In genomic region chr3:37935290-37935668, GRCh38 we compare ENCODE assay signal across 10 cellular contexts. TPM values are rescaled to one million over a fixed set of nuclear protein-coding genes. Genes with fewer than 3 reads are reported as not detected.
DNase-seq lines count a peak whose midpoint lies in the region; ATAC-seq and TF ChIP-seq lines count a peak whose summit lies in the region.
"Had no signal": no experiment of that assay in that cellular context is flagged by ENCODE, and none has a peak within 500 bp of the region (broad histone marks: within the 10 kb centered on the region; RNA-seq: fewer than 3 reads in every experiment).

No MANE protein-coding gene starts in this region.

- WGBS in esophagus squamous epithelium, 2 donors = 8 to 16% methylated on average over 1 of the region's 1 CpG

- H3K27ac ChIP-seq in RWPE2 (ENCODE audit: poor library complexity, severe bottlenecking) (peak overlapping the region; percentile 85), esophagus squamous epithelium (peak overlapping the region in 3 of 4 donors; percentile 3 to 26 (median 18)), upper lobe of right lung (peak overlapping the region; percentile 71)

- H3K4me1 ChIP-seq in RWPE2 (ENCODE audit: insufficient read depth, poor library complexity, severe bottlenecking) (peaks cover 26% of the 10 kb centered on the region), esophagus squamous epithelium (peaks cover 6 to 67% (median 7%) of the 10 kb centered on the region in 3 donors), mucosa of descending colon (ENCODE audit: low read depth) (peaks cover 35% of the 10 kb centered on the region), upper lobe of right lung (peaks cover 38% of the 10 kb centered on the region)

- H3K27me3 Mint-ChIP-seq in activated naive CD8-positive, alpha-beta T cell treated with anti-CD3 and anti-CD28 coated beads for 36 hours = no peaks in the 10 kb centered on the region

- intact Hi-C loops in esophagus squamous epithelium (cut with DNase I) (no loop called here), mucosa of descending colon (cut with DNase I, micrococcal nuclease) (no loop called here), upper lobe of right lung (cut with DNase I) (no loop called here)

- no peak for TF ChIP-seq POLR2A in esophagus squamous epithelium (IDR thresholded peaks at IDR 0.05)

- peaks cover 3% of the 10 kb centered on the region for H3K4me1 Mint-ChIP-seq in activated naive CD8-positive, alpha-beta T cell treated with anti-CD3 and anti-CD28 coated beads for 36 hours

- no peaks in the 10 kb centered on the region for H3K36me3 Mint-ChIP-seq in activated naive CD8-positive, alpha-beta T cell treated with anti-CD3 and anti-CD28 coated beads for 36 hours

- H3K9me3 Mint-ChIP-seq in activated naive CD8-positive, alpha-beta T cell treated with anti-CD3 and anti-CD28 coated beads for 36 hours = no peaks in the 10 kb centered on the region

- DNase-seq in RWPE2 (ENCODE audit: low spot score) (no peak), esophagus squamous epithelium (lab: John Stamatoyannopoulos, UW) (no peak), mucosa of descending colon (no peak), upper lobe of right lung (no peak), GM13976 (ENCODE audit: low spot score) (no peak), NCI-H226 (no peak)
- DNase-seq in activated naive CD8-positive, alpha-beta T cell treated with anti-CD3 and anti-CD28 coated beads for 36 hours = no peak
- DNase-seq: activated CD4-positive, CD25-positive, alpha-beta regulatory T cell treated with anti-CD3 and anti-CD28 coated beads, Interleukin-2, amount 50 U/mL, for 72 hours; hippocampal formation; stimulated activated naive CD4-positive, alpha-beta T cell treated with Interleukin-2 at 50 U/mL for 16 hours had no signal

- TF ChIP-seq CTCF in RWPE2 (IDR thresholded peaks at IDR 0.05; ENCODE audit: poor library complexity, severe bottlenecking) (no peak), esophagus squamous epithelium (IDR thresholded peaks at IDR 0.05) (no peak), mucosa of descending colon (IDR thresholded peaks at IDR 0.05) (no peak), upper lobe of right lung (IDR thresholded peaks at IDR 0.05) (no peak), GM13976 (IDR thresholded peaks at IDR 0.05; ENCODE audit: borderline replicate concordance, control extremely low read depth, extremely low read depth, insufficient read depth, missing control alignments) (no peak)

- H3K4me3 ChIP-seq in RWPE2 (ENCODE audit: severe bottlenecking) (no peak overlapping the region), esophagus squamous epithelium (no peak overlapping the region), mucosa of descending colon (no peak overlapping the region), upper lobe of right lung (no peak overlapping the region)

- no peak overlapping the region for H3K4me3 Mint-ChIP-seq in activated naive CD8-positive, alpha-beta T cell treated with anti-CD3 and anti-CD28 coated beads for 36 hours

- no peak overlapping the region for H3K27ac Mint-ChIP-seq in activated naive CD8-positive, alpha-beta T cell treated with anti-CD3 and anti-CD28 coated beads for 36 hours

- ATAC-seq in RWPE2 (ENCODE audit: low read depth) = no peak
- ATAC-seq in mucosa of descending colon = peak; percentile 70
- ATAC-seq in upper lobe of right lung = peak; percentile 65

- H3K9me3 ChIP-seq in RWPE2 (ENCODE audit: severe bottlenecking) (peaks cover 2% of the 10 kb centered on the region), esophagus squamous epithelium (no peaks in the 10 kb centered on the region), mucosa of descending colon (no peaks in the 10 kb centered on the region), upper lobe of right lung (no peaks in the 10 kb centered on the region)

- H3K36me3 ChIP-seq in RWPE2 (ENCODE audit: low read depth) (no peaks in the 10 kb centered on the region), esophagus squamous epithelium (no peaks in the 10 kb centered on the region), mucosa of descending colon (ENCODE audit: low read depth) (no peaks in the 10 kb centered on the region), upper lobe of right lung (no peaks in the 10 kb centered on the region)

- no peaks in the 10 kb centered on the region for H3K27me3 ChIP-seq in RWPE2 (ENCODE audit: insufficient read depth, poor library complexity, severe bottlenecking)
- H3K27me3 ChIP-seq in esophagus squamous epithelium = no peaks in the 10 kb centered on the region
- H3K27me3 ChIP-seq in upper lobe of right lung = no peaks in the 10 kb centered on the region

- in situ Hi-C loops in GM13976 (cut with MboI; ENCODE audit: low sequenced_read_pairs, unreplicated experiment) = no loop called here

RNA-seq across cellular contexts. Expression of gene VILL, which starts 55.3 kb away (rescaled TPM):
- 10 to 100 TPM in 1 of 4 donors, 1 to 10 TPM in 3; 5.5 to 13.0 (median 6.1) TPM for total RNA-seq in esophagus squamous epithelium
- total RNA-seq in mucosa of descending colon = 100 to 1,000 TPM in 2 of 3 donors, 10 to 100 TPM in 1; 69.7 to 197 (median 150) TPM
- total RNA-seq in upper lobe of right lung = 8.9 TPM
- 10 to 100 TPM; 14.4 to 15.0 TPM for total RNA-seq in activated naive CD8-positive, alpha-beta T cell treated with anti-CD3 and anti-CD28 coated beads for 36 hours

Comparison
In these comparisons a context has a peak if more than half of its experiments do, and no peak if none do; other contexts are left out.
1. H3K27ac ChIP-seq: peak in every context shown above with its lines; median percentile 85 in RWPE2; 71 in upper lobe of right lung; 18 in esophagus squamous epithelium.